14 cellular contexts compared by ENCODE assay signal in genomic region chr17:45974916-45975630, GRCh38. TPM values are rescaled to one million over a fixed set of nuclear protein-coding genes. Genes with fewer than 3 reads are reported as not detected.
DNase-seq lines count a peak whose midpoint lies in the region; ATAC-seq and TF ChIP-seq lines count a peak whose summit lies in the region.
"Had no signal": no experiment of that assay in that cellular context is flagged by ENCODE, and none has a peak within 500 bp of the region (broad histone marks: within the 10 kb centered on the region; RNA-seq: fewer than 3 reads in every experiment).

No MANE protein-coding gene starts in this region.

- intact Hi-C loops in dorsolateral prefrontal cortex (cut with DNase I) = no loop called here
- intact Hi-C loops in posterior vena cava (cut with DNase I) = loop anchor here in 1 of 2 donors (10.0 kb wide), 1 partner anchor 1670 kb away; the partner anchor contains the start of gene RUNDC3A

- H3K4me3 Mint-ChIP-seq in T-helper 17 cell (no peak overlapping the region), GM23338 (no peak overlapping the region)

- H3K27me3 ChIP-seq in dorsolateral prefrontal cortex (no peaks in the 10 kb centered on the region), GM23338 (ENCODE audit: insufficient read depth) (0 out of 2 replicates have a peak, but pooled peaks cover 2% of the 10 kb centered on the region)
- H3K27me3 ChIP-seq: BE2C had no signal

- H3F3A ChIP-seq in GM23338 (replicated peaks; ENCODE audit: low read depth) = no peaks in the 10 kb centered on the region

- no peak overlapping the region for H3K4me2 ChIP-seq in GM23338

- no peaks in the 10 kb centered on the region for H3K4me1 ChIP-seq in GM23338 (ENCODE audit: insufficient read depth)

- H3K9me3 ChIP-seq in T-helper 17 cell (ENCODE audit: control insufficient read depth, low read length, poor library complexity, severe bottlenecking) = no peaks in the 10 kb centered on the region
- H3K9me3 ChIP-seq: BE2C had no signal

- no peak overlapping the region for H3K4me3 ChIP-seq in GM12865 (ENCODE audit: low read depth, low read length)
- no peak overlapping the region for H3K4me3 ChIP-seq in dorsolateral prefrontal cortex
- no peak overlapping the region for H3K4me3 ChIP-seq in GM23338

- no peaks in the 10 kb centered on the region for H3K36me3 Mint-ChIP-seq in T-helper 17 cell (ENCODE audit: low read depth)
- no peaks in the 10 kb centered on the region for H3K36me3 Mint-ChIP-seq in GM23338 (ENCODE audit: low read depth)

- DNase-seq in GM12865 (ENCODE audit: low read depth) (peak; percentile 14), T-helper 17 cell (no peak), dorsolateral prefrontal cortex (no peak), posterior vena cava (ENCODE audit: low spot score) (peak; percentile 50), NCI-H345 treated with DMSO at 0.1 percent for 48 hours (lab: John Stamatoyannopoulos, UW; ENCODE audit: unreplicated experiment) (no peak), T-helper 9 cell (no peak), GM23338 (ENCODE audit: low spot score) (no peak), SHP77 treated with DMSO at 0.1 percent for 48 hours (lab: John Stamatoyannopoulos, UW) (no peak)
- DNase-seq: BE2C, NCI-H1436, NCI-H2029 treated with DMSO at 0.1 percent for 48 hours, NCI-H524 had no signal

- H3K79me2 ChIP-seq in GM23338 (replicated peaks; ENCODE audit: insufficient read depth) = no peaks in the 10 kb centered on the region

- H3K9me2 ChIP-seq in GM23338 (ENCODE audit: insufficient read depth) = 0 out of 2 replicates have a peak, but pooled peaks cover 7% of the 10 kb centered on the region

- ATAC-seq in T-helper 17 cell = peak; percentile 63
- no peak for ATAC-seq in GM23338

- TF ChIP-seq CTCF in GM12865 (IDR thresholded peaks at IDR 0.05; ENCODE audit: insufficient read depth, low read depth, low read length, missing control alignments) (no peak), dorsolateral prefrontal cortex (IDR thresholded peaks at IDR 0.05 in 54 of 56, conservative IDR thresholded peaks at IDR 0.05 in 2 of 56; ENCODE audit: low read depth in 1 of 56, partially characterized antibody in 56 of 56) (no peak), GM23338 (conservative IDR thresholded peaks at IDR 0.05; ENCODE audit: low read depth in 2 of 2) (no peak)

- H3K36me3 ChIP-seq in GM23338 (ENCODE audit: insufficient read depth) = no peaks in the 10 kb centered on the region
- H3K36me3 ChIP-seq: BE2C had no signal

- no peaks in the 10 kb centered on the region for H3K4me1 Mint-ChIP-seq in T-helper 17 cell
- no peaks in the 10 kb centered on the region for H3K4me1 Mint-ChIP-seq in GM23338

- H3K9me3 Mint-ChIP-seq in GM23338 = no peaks in the 10 kb centered on the region; the same call in 2 of the 3 replicates

- H3K27me3 Mint-ChIP-seq in T-helper 17 cell (no peaks in the 10 kb centered on the region), GM23338 (ENCODE audit: insufficient read depth, low read depth, poor library complexity) (peaks cover 5% of the 10 kb centered on the region)

- H3K27ac Mint-ChIP-seq in T-helper 17 cell (no peak overlapping the region), GM23338 (no peak overlapping the region)

- H4K20me1 ChIP-seq in GM23338 (replicated peaks; ENCODE audit: insufficient read depth) = no peaks in the 10 kb centered on the region

- H2AFZ ChIP-seq in GM23338 = no peak overlapping the region

- H3K27ac ChIP-seq in dorsolateral prefrontal cortex = peak overlapping the region in 38 of 59 donors; percentile 1 to 76 (median 42)
- no peak overlapping the region for H3K27ac ChIP-seq in GM23338 (ENCODE audit: low read depth)

TF ChIP-seq in GM23338, 12 proteins besides CTCF, POLR2A, EP300 and RAD21:
- TF ChIP-seq ETS1 (IDR thresholded peaks at IDR 0.05) (no peak), EZH2phosphoT487 (IDR thresholded peaks at IDR 0.05; ENCODE audit: unreplicated experiment) (no peak), ZNF114 (CRISPR knock-in tag; IDR thresholded peaks at IDR 0.05) (no peak), STAT1 (IDR thresholded peaks at IDR 0.05; ENCODE audit: unreplicated experiment) (no peak)

RNA-seq across cellular contexts. Expression of gene STH, which starts 24.0 kb away (rescaled TPM):
- total RNA-seq in T-helper 17 cell = not detected
- 10 to 100 TPM in 84 of 120 experiments, 1 to 10 TPM in 36; 1.8 to 35.0 (median 12.2) TPM for total RNA-seq in dorsolateral prefrontal cortex
- not detected for total RNA-seq in posterior vena cava
- total RNA-seq in GM23338 (2014; rRNA removed; shearing (Covaris generic)) = not detected in 2 replicates
- 0.55 TPM in 1 of 2 replicates, not detected in the other for polyA plus RNA-seq in GM23338 (2016; fragmentation: Nextera tagmentation; extraction: Ambion mirVana)
- total RNA-seq: H4, LHCN-M2 had no signal

Comparison
In these comparisons a context has a peak if more than half of its experiments do, and no peak if none do; other contexts are left out.
1. DNase-seq: peak in GM12865 (single experiment) and posterior vena cava (single experiment); none in T-helper 17 cell (0 of 3), dorsolateral prefrontal cortex (0 of 10), NCI-H345 treated with DMSO at 0.1 percent for 48 hours (single experiment), T-helper 9 cell (single experiment), GM23338 (single experiment) and SHP77 treated with DMSO at 0.1 percent for 48 hours (single experiment).